Comparison of ENCODE assay signal across 21 cellular contexts in genomic region chr10:6103591-6103990, GRCh38. TPM values are rescaled to one million over a fixed set of nuclear protein-coding genes. Genes with fewer than 3 reads are reported as not detected.
DNase-seq lines count a peak whose midpoint lies in the region; ATAC-seq and TF ChIP-seq lines count a peak whose summit lies in the region.
"Had no signal": no experiment of that assay in that cellular context is flagged by ENCODE, and none has a peak within 500 bp of the region (broad histone marks: within the 10 kb centered on the region; RNA-seq: fewer than 3 reads in every experiment).

No MANE protein-coding gene starts in this region.

- H3K9me2 ChIP-seq in GM23338 (ENCODE audit: insufficient read depth), result no peaks in the 10 kb centered on the region

- H3K36me3 ChIP-seq in GM23338 (ENCODE audit: insufficient read depth) (peaks cover 3% of the 10 kb centered on the region; the same call in 1 of the 2 replicates), thymus (ENCODE audit: control insufficient read depth, insufficient read depth) (peaks cover 25% of the 10 kb centered on the region)

- H3K27me3 Mint-ChIP-seq in activated naive CD8-positive, alpha-beta T cell treated with anti-CD3 and anti-CD28 coated beads, Interleukin-2, amount 10 ng/mL, durations not matched to agents 7 days and 5 days, result no peaks in the 10 kb centered on the region
- H3K27me3 Mint-ChIP-seq in activated naive CD8-positive, alpha-beta T cell treated with anti-CD3 and anti-CD28 coated beads for 36 hours, result no peaks in the 10 kb centered on the region
- H3K27me3 Mint-ChIP-seq in GM23338 (ENCODE audit: insufficient read depth, low read depth, poor library complexity), result peaks cover 2% of the 10 kb centered on the region
- no peaks in the 10 kb centered on the region for H3K27me3 Mint-ChIP-seq in effector memory CD8-positive, alpha-beta T cell

- H3K9me3 Mint-ChIP-seq in activated naive CD8-positive, alpha-beta T cell treated with anti-CD3 and anti-CD28 coated beads, Interleukin-2, amount 10 ng/mL, durations not matched to agents 7 days and 5 days, result no peaks in the 10 kb centered on the region
- H3K9me3 Mint-ChIP-seq in activated naive CD8-positive, alpha-beta T cell treated with anti-CD3 and anti-CD28 coated beads for 36 hours, result no peaks in the 10 kb centered on the region
- H3K9me3 Mint-ChIP-seq in GM23338, result no peaks in the 10 kb centered on the region
- H3K9me3 Mint-ChIP-seq in effector memory CD8-positive, alpha-beta T cell, result no peaks in the 10 kb centered on the region

- no peak overlapping the region for H2AFZ ChIP-seq in GM23338

- H3K4me1 ChIP-seq in GM23338 (ENCODE audit: insufficient read depth) (peaks cover 68% of the 10 kb centered on the region), thymus (ENCODE audit: control insufficient read depth, insufficient read depth, low read length) (no peaks in the 10 kb centered on the region)

- ATAC-seq in activated naive CD8-positive, alpha-beta T cell treated with anti-CD3 and anti-CD28 coated beads, Interleukin-2, amount 10 ng/mL, durations not matched to agents 7 days and 5 days (ENCODE audit: low read depth), result no peak
- no peak for ATAC-seq in GM23338
- no peak for ATAC-seq in effector memory CD8-positive, alpha-beta T cell (replicated peaks)
- ATAC-seq in GM19328 (IDR thresholded peaks at IDR 0.05; ENCODE audit: unreplicated experiment), result no peak

- H3K4me3 ChIP-seq in GM23338 (no peak overlapping the region), thymus (ENCODE audit: low read length) (no peak overlapping the region)
- H3K4me3 ChIP-seq: HAP-1 had no signal

- POLR2A ChIA-PET in activated naive CD8-positive, alpha-beta T cell treated with anti-CD3 and anti-CD28 coated beads, Interleukin-2, amount 10 ng/mL, durations not matched to agents 7 days and 5 days (lab: Charles Lee), result no interaction called here

- peaks cover 33% of the 10 kb centered on the region for H3K36me3 Mint-ChIP-seq in activated naive CD8-positive, alpha-beta T cell treated with anti-CD3 and anti-CD28 coated beads, Interleukin-2, amount 10 ng/mL, durations not matched to agents 7 days and 5 days
- H3K36me3 Mint-ChIP-seq in activated naive CD8-positive, alpha-beta T cell treated with anti-CD3 and anti-CD28 coated beads for 36 hours, result peaks cover 23% of the 10 kb centered on the region
- H3K36me3 Mint-ChIP-seq in GM23338 (ENCODE audit: low read depth), result peaks cover 64% of the 10 kb centered on the region
- H3K36me3 Mint-ChIP-seq in effector memory CD8-positive, alpha-beta T cell (ENCODE audit: insufficient read depth), result peaks cover 76% of the 10 kb centered on the region

- no peak for TF ChIP-seq CTCF in GM23338 (conservative IDR thresholded peaks at IDR 0.05; ENCODE audit: low read depth in 2 of 2)

- peaks cover 15% of the 10 kb centered on the region; the same call in 1 of the 2 replicates for H4K20me1 ChIP-seq in GM23338 (replicated peaks; ENCODE audit: insufficient read depth)

- H3K4me1 Mint-ChIP-seq in activated naive CD8-positive, alpha-beta T cell treated with anti-CD3 and anti-CD28 coated beads, Interleukin-2, amount 10 ng/mL, durations not matched to agents 7 days and 5 days, result peaks cover 17% of the 10 kb centered on the region
- peaks cover 27% of the 10 kb centered on the region for H3K4me1 Mint-ChIP-seq in activated naive CD8-positive, alpha-beta T cell treated with anti-CD3 and anti-CD28 coated beads for 36 hours
- peaks cover 69% of the 10 kb centered on the region for H3K4me1 Mint-ChIP-seq in GM23338
- peaks cover 8 to 28% of the 10 kb centered on the region in 2 donors for H3K4me1 Mint-ChIP-seq in effector memory CD8-positive, alpha-beta T cell (ENCODE audit: low read depth in 2 of 2)

- H3K79me2 ChIP-seq in GM23338 (replicated peaks; ENCODE audit: insufficient read depth), result peaks cover 43% of the 10 kb centered on the region

- H3F3A ChIP-seq in GM23338 (replicated peaks; ENCODE audit: low read depth), result peaks cover 14% of the 10 kb centered on the region

- H3K27me3 ChIP-seq in GM23338 (ENCODE audit: insufficient read depth) (no peaks in the 10 kb centered on the region), thymus (ENCODE audit: control insufficient read depth, insufficient read depth) (no peaks in the 10 kb centered on the region)

- DNase-seq in activated naive CD8-positive, alpha-beta T cell treated with anti-CD3 and anti-CD28 coated beads, Interleukin-2, amount 10 ng/mL, durations not matched to agents 7 days and 5 days, result no peak
- no peak for DNase-seq in activated naive CD8-positive, alpha-beta T cell treated with anti-CD3 and anti-CD28 coated beads for 36 hours
- DNase-seq in GM23338 (ENCODE audit: low spot score) (no peak), AG20443 (ENCODE audit: low spot score) (no peak)
- DNase-seq in effector memory CD8-positive, alpha-beta T cell, result no peak
- DNase-seq in stimulated activated naive CD4-positive, alpha-beta T cell (lab: John Stamatoyannopoulos, UW), result no peak
- DNase-seq: DMS153, EL, IMR-90, MV-4-11, NCI-H1436 treated with DMSO at 0.1 percent for 48 hours, NCI-H2081, NCI-H2227 treated with DMSO at 0.1 percent for 48 hours, NCI-H526 had no signal

- no peaks in the 10 kb centered on the region for H3K9me3 ChIP-seq in thymus (ENCODE audit: control insufficient read depth)
- H3K9me3 ChIP-seq: HAP-1 had no signal

- WGBS in thymus, result 94% methylated on average over 8 of the region's 8 CpGs

- peak overlapping the region; percentile 82; the same call in 1 of the 2 replicates for H3K27ac ChIP-seq in GM23338 (ENCODE audit: low read depth)
- H3K27ac ChIP-seq in thymus (ENCODE audit: low read depth), result peak overlapping the region; percentile 37

- H3K27ac Mint-ChIP-seq in activated naive CD8-positive, alpha-beta T cell treated with anti-CD3 and anti-CD28 coated beads, Interleukin-2, amount 10 ng/mL, durations not matched to agents 7 days and 5 days, result peak overlapping the region; percentile 0
- H3K27ac Mint-ChIP-seq in activated naive CD8-positive, alpha-beta T cell treated with anti-CD3 and anti-CD28 coated beads for 36 hours, result no peak overlapping the region
- no peak overlapping the region; the same call in 1 of the 2 replicates for H3K27ac Mint-ChIP-seq in GM23338
- H3K27ac Mint-ChIP-seq in effector memory CD8-positive, alpha-beta T cell, result peak overlapping the region; percentile 7 to 49

- no peak overlapping the region for H3K4me3 Mint-ChIP-seq in activated naive CD8-positive, alpha-beta T cell treated with anti-CD3 and anti-CD28 coated beads, Interleukin-2, amount 10 ng/mL, durations not matched to agents 7 days and 5 days
- H3K4me3 Mint-ChIP-seq in activated naive CD8-positive, alpha-beta T cell treated with anti-CD3 and anti-CD28 coated beads for 36 hours, result no peak overlapping the region
- H3K4me3 Mint-ChIP-seq in GM23338, result no peak overlapping the region
- no peak overlapping the region for H3K4me3 Mint-ChIP-seq in effector memory CD8-positive, alpha-beta T cell

- H3K4me2 ChIP-seq in GM23338, result peak overlapping the region; percentile 68; the same call in 1 of the 2 replicates

TF ChIP-seq in GM23338, 12 proteins besides CTCF, POLR2A, EP300 and RAD21 (continues in another document):
- TF ChIP-seq NANOG (IDR thresholded peaks at IDR 0.05; ENCODE audit: borderline replicate concordance), result no peak
- no peak for TF ChIP-seq JUNB (IDR thresholded peaks at IDR 0.05; ENCODE audit: unreplicated experiment)

RNA-seq across cellular contexts. Expression of gene RBM17, which starts 14.8 kb away (rescaled TPM):
- total RNA-seq in activated naive CD8-positive, alpha-beta T cell treated with anti-CD3 and anti-CD28 coated beads, Interleukin-2, amount 10 ng/mL, durations not matched to agents 7 days and 5 days, result 100 to 1,000 TPM; 185 to 200 TPM
- 100 to 1,000 TPM; 337 to 355 TPM for total RNA-seq in activated naive CD8-positive, alpha-beta T cell treated with anti-CD3 and anti-CD28 coated beads for 36 hours
- 54.7 and 90.5 TPM in 2 replicates for total RNA-seq in GM23338 (2014; rRNA removed; shearing (Covaris generic))
- polyA plus RNA-seq in GM23338 (2016; fragmentation: Nextera tagmentation; extraction: Ambion mirVana), result 257 and 281 TPM in 2 replicates
- 122 TPM for polyA plus RNA-seq in thymus

RNA-seq across cellular contexts. Expression of gene IL2RA, which starts 41.4 kb away (rescaled TPM):
- total RNA-seq in activated naive CD8-positive, alpha-beta T cell treated with anti-CD3 and anti-CD28 coated beads, Interleukin-2, amount 10 ng/mL, durations not matched to agents 7 days and 5 days, result 100 to 1,000 TPM; 184 to 201 TPM
- total RNA-seq in activated naive CD8-positive, alpha-beta T cell treated with anti-CD3 and anti-CD28 coated beads for 36 hours, result 100 to 1,000 TPM; 680 to 698 TPM
- not detected in 2 replicates for total RNA-seq in GM23338 (2014; rRNA removed; shearing (Covaris generic))
- polyA plus RNA-seq in GM23338 (2016; fragmentation: Nextera tagmentation; extraction: Ambion mirVana), result not detected in 2 replicates
- 13.0 TPM for polyA plus RNA-seq in thymus
- total RNA-seq: HT-29, IMR-90, LHCN-M2, RPMI7951 had no signal
- polyA plus RNA-seq: BJ, IMR-90 had no signal

Comparison
In these comparisons a context has a peak if more than half of its experiments do, and no peak if none do; other contexts are left out.
1. H3K27ac Mint-ChIP-seq: peak in activated naive CD8-positive, alpha-beta T cell treated with anti-CD3 and anti-CD28 coated beads, Interleukin-2, amount 10 ng/mL, durations not matched to agents 7 days and 5 days (single experiment) and effector memory CD8-positive, alpha-beta T cell (2 of 2); none in activated naive CD8-positive, alpha-beta T cell treated with anti-CD3 and anti-CD28 coated beads for 36 hours (single experiment) and GM23338 (single experiment).
2. RNA of gene IL2RA, which starts 41.4 kb away (total RNA-seq): 680 to 698 TPM in activated naive CD8-positive, alpha-beta T cell treated with anti-CD3 and anti-CD28 coated beads for 36 hours and 184 to 201 TPM in activated naive CD8-positive, alpha-beta T cell treated with anti-CD3 and anti-CD28 coated beads, Interleukin-2, amount 10 ng/mL, durations not matched to agents 7 days and 5 days; not detected in GM23338; every median in the first group is over 100 times any median in the second.